ENCODE assay signal across 19 cellular contexts in the genomic region with DNA sequence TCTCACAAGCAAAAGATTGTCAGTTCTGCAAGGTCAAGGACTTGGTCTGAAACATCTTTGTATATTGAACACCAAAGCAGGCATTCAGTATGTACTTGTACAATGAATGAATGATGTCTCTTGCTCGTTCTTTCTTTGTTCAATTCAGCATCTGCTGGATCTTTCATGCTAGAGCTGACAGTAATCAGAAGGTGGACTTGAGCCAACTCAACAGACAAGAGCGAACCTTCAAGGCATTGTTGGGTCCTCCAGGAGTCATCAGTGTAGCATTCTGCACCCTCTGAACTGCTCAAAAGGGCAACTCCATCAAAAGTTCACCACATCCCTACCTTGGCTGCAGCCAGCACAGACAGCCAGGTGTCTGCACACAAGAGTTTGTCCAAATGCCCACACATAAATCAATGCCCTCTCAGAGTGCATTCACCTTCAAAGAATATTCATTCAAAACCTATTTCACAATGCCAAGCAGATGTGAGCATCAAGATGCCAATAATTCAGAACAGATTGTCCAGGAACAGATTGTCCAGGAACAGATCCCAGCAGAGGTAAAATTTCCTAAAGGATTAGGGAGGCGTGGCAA.
"Had no signal": no experiment of that assay in that cellular context is flagged by ENCODE, and none has a peak within 500 bp of the region (broad histone marks: within the 10 kb centered on the region; RNA-seq: fewer than 3 reads in every experiment).

No MANE protein-coding gene starts in this region.

- H3K36me3 Mint-ChIP-seq: mesothelial cell of epicardium; naive B cell; natural killer cell treated with Interleukin-12 subunit alpha and Interleukin-12 subunit beta and Interleukin-15 and Interleukin-18, amount 100 ng/mL, for 72 hours; stimulated activated memory B cell treated with anti-CD40 and anti-IgM and Interleukin-4, amounts not matched to agents 10 μg/mL and 1 μg/mL and 100 μg/mL, for 72 hours had no signal

- H3K27me3 Mint-ChIP-seq: naive B cell; natural killer cell treated with Interleukin-12 subunit alpha and Interleukin-12 subunit beta and Interleukin-15 and Interleukin-18, amount 100 ng/mL, for 72 hours; stimulated activated memory B cell treated with anti-CD40 and anti-IgM and Interleukin-4, amounts not matched to agents 10 μg/mL and 1 μg/mL and 100 μg/mL, for 72 hours had no signal

- H3K27ac Mint-ChIP-seq: mesothelial cell of epicardium; natural killer cell treated with Interleukin-12 subunit alpha and Interleukin-12 subunit beta and Interleukin-15 and Interleukin-18, amount 100 ng/mL, for 72 hours; stimulated activated memory B cell treated with anti-CD40 and anti-IgM and Interleukin-4, amounts not matched to agents 10 μg/mL and 1 μg/mL and 100 μg/mL, for 72 hours had no signal

- DNase-seq: dorsolateral prefrontal cortex; effector CD4-positive, alpha-beta T cell; kidney; left lung; mesenchymal stem cell; mucosa of descending colon; naive B cell; psoas muscle; right cardiac atrium; spleen; stimulated activated CD4-positive, alpha-beta T cell treated with anti-CD3 and anti-CD28 coated beads, Interleukin-4, amount 100 ng/mL, for 4 hours; stimulated activated naive CD8-positive, alpha-beta T cell treated with anti-CD3 and anti-CD28 coated beads, Interleukin-15, Interleukin-2, amounts not matched to agents 100 U/mL and 50 U/mL, for 24 hours; testis; tibial artery; upper lobe of left lung had no signal

- H3K4me3 Mint-ChIP-seq: mesothelial cell of epicardium; naive B cell; natural killer cell treated with Interleukin-12 subunit alpha and Interleukin-12 subunit beta and Interleukin-15 and Interleukin-18, amount 100 ng/mL, for 72 hours; neural crest cell; stimulated activated memory B cell treated with anti-CD40 and anti-IgM and Interleukin-4, amounts not matched to agents 10 μg/mL and 1 μg/mL and 100 μg/mL, for 72 hours had no signal

- ATAC-seq: left lung; mucosa of descending colon; natural killer cell treated with Interleukin-12 subunit alpha and Interleukin-12 subunit beta and Interleukin-15 and Interleukin-18, amount 100 ng/mL, for 72 hours; psoas muscle; right cardiac atrium; stimulated activated memory B cell treated with anti-CD40 and anti-IgM and Interleukin-4, amounts not matched to agents 10 μg/mL and 1 μg/mL and 100 μg/mL, for 72 hours; stimulated activated naive CD8-positive, alpha-beta T cell treated with anti-CD3 and anti-CD28 coated beads, Interleukin-15, Interleukin-2, amounts not matched to agents 100 U/mL and 50 U/mL, for 24 hours had no signal

- H3K4me1 Mint-ChIP-seq: naive B cell; stimulated activated memory B cell treated with anti-CD40 and anti-IgM and Interleukin-4, amounts not matched to agents 10 μg/mL and 1 μg/mL and 100 μg/mL, for 72 hours had no signal
